Comparison of ENCODE assay signal across 13 cellular contexts in genomic region chr10:110747609-110748464, GRCh38.
A peak's percentile ranks its signal among the peaks of the same experiment; 100 is the strongest.
DNase-seq lines count a peak whose midpoint lies in the region; ATAC-seq, FAIRE-seq and TF ChIP-seq lines count a peak whose summit lies in the region.
"Had no signal": no experiment of that assay in that cellular context is flagged by ENCODE, and none has a peak within 500 bp of the region (broad histone marks: within the 10 kb centered on the region; RNA-seq: fewer than 3 reads in every experiment).

No MANE protein-coding gene starts in this region.

- CTCF ChIA-PET in CD8-positive, alpha-beta memory T cell (lab: Charles Lee), result interaction anchor here (1.6 kb wide), 1 partner anchor 146 kb away, joined by 7 read pairs; no protein-coding TSS in a partner anchor

- no peak for DNase-seq in CD8-positive, alpha-beta memory T cell
- DNase-seq in GM19239 (ENCODE audit: insufficient read length, low spot score) (no peak), lung microvascular endothelial cell (ENCODE audit: low read depth in 2 of 2) (peak; percentile 56 to 90), D341Med (ENCODE audit: low spot score) (no peak), NCI-H526 treated with DMSO at 0.1 percent for 48 hours (lab: John Stamatoyannopoulos, UW) (no peak), Kasumi-1 (lab: John Stamatoyannopoulos, UW) (no peak), WERI-Rb-1 (no peak)
- DNase-seq in activated naive CD8-positive, alpha-beta T cell treated with anti-CD3 and anti-CD28 coated beads, Interleukin-2, amount 10 ng/mL, durations not matched to agents 7 days and 5 days, result no peak
- DNase-seq: DMS79, endodermal cell, naive B cell, NCI-H1417 treated with DMSO at 0.1 percent for 48 hours had no signal

- H3K36me3 ChIP-seq in CD8-positive, alpha-beta memory T cell (ENCODE audit: insufficient read depth, low read length), result no peaks in the 10 kb centered on the region
- H3K36me3 ChIP-seq in WERI-Rb-1, result no peaks in the 10 kb centered on the region
- H3K36me3 ChIP-seq: HAP-1 had no signal

- no peaks in the 10 kb centered on the region for H3K27me3 ChIP-seq in CD8-positive, alpha-beta memory T cell (ENCODE audit: insufficient read depth, low read length, poor library complexity, severe bottlenecking)
- no peaks in the 10 kb centered on the region for H3K27me3 ChIP-seq in WERI-Rb-1 (ENCODE audit: insufficient read depth, low read depth, severe bottlenecking)

- POLR2A ChIA-PET in CD8-positive, alpha-beta memory T cell (lab: Charles Lee), result no interaction called here
- POLR2A ChIA-PET in activated naive CD8-positive, alpha-beta T cell treated with anti-CD3 and anti-CD28 coated beads, Interleukin-2, amount 10 ng/mL, durations not matched to agents 7 days and 5 days (lab: Charles Lee), result interaction anchor here (0.9 to 1.0 kb wide), 2 partner anchors 55 to 132 kb away, joined by 3 read pairs; no protein-coding TSS in a partner anchor

- no peak overlapping the region for H3K4me3 ChIP-seq in CD8-positive, alpha-beta memory T cell (ENCODE audit: low read length)
- no peak overlapping the region for H3K4me3 ChIP-seq in WERI-Rb-1 (ENCODE audit: low read depth, low read length)
- H3K4me3 ChIP-seq: HAP-1 had no signal

- peaks cover 29 to 47% (median 44%) of the 10 kb centered on the region in 3 donors for H3K4me1 Mint-ChIP-seq in CD8-positive, alpha-beta memory T cell
- peaks cover 41% of the 10 kb centered on the region for H3K4me1 Mint-ChIP-seq in activated naive CD8-positive, alpha-beta T cell treated with anti-CD3 and anti-CD28 coated beads, Interleukin-2, amount 10 ng/mL, durations not matched to agents 7 days and 5 days
- H3K4me1 Mint-ChIP-seq: endodermal cell had no signal

- H3K27ac ChIP-seq in CD8-positive, alpha-beta memory T cell (ENCODE audit: low read depth, low read length), result no peak overlapping the region
- no peak overlapping the region for H3K27ac ChIP-seq in WERI-Rb-1

- no peaks in the 10 kb centered on the region for H3K36me3 Mint-ChIP-seq in CD8-positive, alpha-beta memory T cell
- peaks cover 12% of the 10 kb centered on the region for H3K36me3 Mint-ChIP-seq in activated naive CD8-positive, alpha-beta T cell treated with anti-CD3 and anti-CD28 coated beads, Interleukin-2, amount 10 ng/mL, durations not matched to agents 7 days and 5 days
- H3K36me3 Mint-ChIP-seq: naive B cell had no signal

- H3K4me3 Mint-ChIP-seq in CD8-positive, alpha-beta memory T cell, result peak overlapping the region in 2 of 7 donors; percentile 16 to 70
- peak overlapping the region; percentile 50 for H3K4me3 Mint-ChIP-seq in activated naive CD8-positive, alpha-beta T cell treated with anti-CD3 and anti-CD28 coated beads, Interleukin-2, amount 10 ng/mL, durations not matched to agents 7 days and 5 days
- H3K4me3 Mint-ChIP-seq: endodermal cell, naive B cell had no signal

- peak overlapping the region in 7 of 8 donors; percentile 14 to 91 (median 68) for H3K27ac Mint-ChIP-seq in CD8-positive, alpha-beta memory T cell
- H3K27ac Mint-ChIP-seq in activated naive CD8-positive, alpha-beta T cell treated with anti-CD3 and anti-CD28 coated beads, Interleukin-2, amount 10 ng/mL, durations not matched to agents 7 days and 5 days, result peak overlapping the region; percentile 70
- H3K27ac Mint-ChIP-seq: endodermal cell had no signal

- peaks cover 0 to 5% (median 4%) of the 10 kb centered on the region in 5 donors for H3K9me3 Mint-ChIP-seq in CD8-positive, alpha-beta memory T cell
- peaks cover 11% of the 10 kb centered on the region for H3K9me3 Mint-ChIP-seq in activated naive CD8-positive, alpha-beta T cell treated with anti-CD3 and anti-CD28 coated beads, Interleukin-2, amount 10 ng/mL, durations not matched to agents 7 days and 5 days

- H3K27me3 Mint-ChIP-seq in CD8-positive, alpha-beta memory T cell, result no peaks in the 10 kb centered on the region
- no peaks in the 10 kb centered on the region for H3K27me3 Mint-ChIP-seq in activated naive CD8-positive, alpha-beta T cell treated with anti-CD3 and anti-CD28 coated beads, Interleukin-2, amount 10 ng/mL, durations not matched to agents 7 days and 5 days

- TF ChIP-seq CTCF in WERI-Rb-1 (IDR thresholded peaks at IDR 0.05; ENCODE audit: low read depth, low read length), result no peak

- no peak for ATAC-seq in activated naive CD8-positive, alpha-beta T cell treated with anti-CD3 and anti-CD28 coated beads, Interleukin-2, amount 10 ng/mL, durations not matched to agents 7 days and 5 days (ENCODE audit: low read depth)

- H3K9me3 ChIP-seq in CD8-positive, alpha-beta memory T cell (ENCODE audit: low read length), result no peaks in the 10 kb centered on the region
- peaks cover 9% of the 10 kb centered on the region for H3K9me3 ChIP-seq in WERI-Rb-1 (ENCODE audit: severe bottlenecking)

- FAIRE-seq in GM19239 (lab: Jason Lieb, UNC), result peak; percentile 65

- H3K4me1 ChIP-seq in CD8-positive, alpha-beta memory T cell (ENCODE audit: insufficient read depth, low read length), result peaks cover 49% of the 10 kb centered on the region
- H3K4me1 ChIP-seq: HAP-1 had no signal

Comparison
In these comparisons a context has a peak if more than half of its experiments do, and no peak if none do; other contexts are left out.
1. DNase-seq: peak in lung microvascular endothelial cell (2 of 2); none in CD8-positive, alpha-beta memory T cell (0 of 5), GM19239 (single experiment), activated naive CD8-positive, alpha-beta T cell treated with anti-CD3 and anti-CD28 coated beads, Interleukin-2, amount 10 ng/mL, durations not matched to agents 7 days and 5 days (single experiment), D341Med (single experiment), NCI-H526 treated with DMSO at 0.1 percent for 48 hours (single experiment), Kasumi-1 (0 of 2) and WERI-Rb-1 (single experiment).